ENCODE assay signal across 9 cellular contexts in the genomic region with DNA sequence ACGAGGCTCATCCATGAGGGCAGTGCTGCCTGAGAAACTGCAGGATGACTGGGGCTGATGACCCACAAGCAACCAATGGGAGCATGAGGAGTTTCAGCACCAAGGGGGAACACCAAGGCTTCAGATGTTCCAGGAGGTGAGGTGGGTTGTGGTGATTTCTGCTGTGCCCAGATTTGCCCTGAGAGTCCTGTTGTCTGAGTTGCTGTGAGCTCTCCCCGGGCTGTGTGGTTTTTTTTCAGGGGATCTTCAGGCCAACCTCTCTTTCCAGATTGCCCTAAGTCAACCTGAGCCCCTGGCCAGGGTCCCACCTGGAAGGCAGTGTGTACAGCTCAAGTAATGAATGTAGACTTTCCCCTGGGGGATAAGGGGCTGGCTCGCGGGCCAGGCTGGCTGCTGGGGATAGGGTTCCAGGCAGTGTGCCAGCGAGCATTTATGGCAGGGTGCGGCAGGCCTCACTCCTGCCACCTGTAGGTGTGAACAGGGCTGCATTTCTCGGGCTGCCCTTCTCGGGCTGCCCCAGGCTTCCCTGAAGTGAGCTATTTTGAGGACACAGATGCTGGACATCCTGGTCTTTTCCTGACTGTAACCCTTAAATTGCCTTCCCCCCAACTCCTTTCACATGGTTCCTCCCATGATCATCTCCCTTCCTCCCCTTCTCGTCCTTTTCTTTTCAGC. TPM values are rescaled to one million over a fixed set of nuclear protein-coding genes. Genes with fewer than 3 reads are reported as not detected.
DNase-seq lines count a peak whose midpoint lies in the region; ATAC-seq, FAIRE-seq and TF ChIP-seq lines count a peak whose summit lies in the region.
"Had no signal": no experiment of that assay in that cellular context is flagged by ENCODE, and none has a peak within 500 bp of the region (broad histone marks: within the 10 kb centered on the region; RNA-seq: fewer than 3 reads in every experiment).

No MANE protein-coding gene starts in this region.

- no peaks in the 10 kb centered on the region for H3K36me3 ChIP-seq in keratinocyte (ENCODE audit: control insufficient read depth in 2 of 2, extremely low read depth in 1 of 2, insufficient read depth in 2 of 2, low read length in 2 of 2)

- peak; percentile 73 for ATAC-seq in activated CD4-positive, alpha-beta T cell treated with anti-CD3 and anti-CD28 coated beads for 36 hours
- ATAC-seq in activated T-cell treated with anti-CD3 and anti-CD28 coated beads, Interleukin-2, amount 50 U/mL, for 4 hours = peak; percentile 38 to 62
- no peak for ATAC-seq in HG02763 (IDR thresholded peaks at IDR 0.05; ENCODE audit: unreplicated experiment)

- no peak overlapping the region for H3K4me3 ChIP-seq in keratinocyte (ENCODE audit: control insufficient read depth in 2 of 3, extremely low read depth in 1 of 3, insufficient read depth in 2 of 3, low read depth in 1 of 3, low read length in 3 of 3)

- H3K9ac ChIP-seq in keratinocyte (ENCODE audit: control insufficient read depth, extremely low read depth, insufficient read depth, low read length) = no peak overlapping the region

- no peak overlapping the region for H3K4me2 ChIP-seq in keratinocyte (ENCODE audit: control insufficient read depth, extremely low read depth, insufficient read depth, low read depth, low read length)

- H3K9me3 Mint-ChIP-seq in activated CD4-positive, alpha-beta T cell treated with anti-CD3 and anti-CD28 coated beads for 36 hours (ENCODE audit: low read depth) = no peaks in the 10 kb centered on the region
- H3K9me3 Mint-ChIP-seq in activated T-cell treated with anti-CD3 and anti-CD28 coated beads, Interleukin-2, amount 50 U/mL, for 4 hours = no peaks in the 10 kb centered on the region

- H4K20me1 ChIP-seq in keratinocyte (ENCODE audit: control insufficient read depth, extremely low read depth, insufficient read depth, low read length) = no peaks in the 10 kb centered on the region

- no peaks in the 10 kb centered on the region for H3K36me3 Mint-ChIP-seq in activated CD4-positive, alpha-beta T cell treated with anti-CD3 and anti-CD28 coated beads for 36 hours (ENCODE audit: low read depth)
- H3K36me3 Mint-ChIP-seq in activated T-cell treated with anti-CD3 and anti-CD28 coated beads, Interleukin-2, amount 50 U/mL, for 4 hours (ENCODE audit: insufficient read depth) = no peaks in the 10 kb centered on the region

- DNase-seq in activated CD4-positive, alpha-beta T cell treated with anti-CD3 and anti-CD28 coated beads for 36 hours = peak; percentile 59
- no peak for DNase-seq in activated CD4-positive, alpha-beta T cell treated with anti-CD3 and anti-CD28 coated beads for 4 hours
- DNase-seq in NCI-H1105 treated with DMSO at 0.1 percent for 48 hours (lab: John Stamatoyannopoulos, UW) (peak; percentile 89), keratinocyte (ENCODE audit: low read depth, low spot score) (no peak), midbrain (lab: John Stamatoyannopoulos, UW) (no peak)
- no peak for DNase-seq in activated T-cell treated with anti-CD3 and anti-CD28 coated beads, Interleukin-2, amount 50 U/mL, for 4 hours
- no peak for DNase-seq in activated CD4-positive, CD25-positive, alpha-beta regulatory T cell (lab: John Stamatoyannopoulos, UW)

- no peak overlapping the region for H3K27ac ChIP-seq in keratinocyte (ENCODE audit: control insufficient read depth, insufficient read depth, low read length)

- peaks cover 5% of the 10 kb centered on the region for H3K27me3 Mint-ChIP-seq in activated CD4-positive, alpha-beta T cell treated with anti-CD3 and anti-CD28 coated beads for 36 hours
- H3K27me3 Mint-ChIP-seq in activated T-cell treated with anti-CD3 and anti-CD28 coated beads, Interleukin-2, amount 50 U/mL, for 4 hours (ENCODE audit: low read depth) = peaks cover 19% of the 10 kb centered on the region

- TF ChIP-seq CTCF in keratinocyte (optimal IDR thresholded peaks at IDR 0.05 in 1 of 3, IDR thresholded peaks at IDR 0.05 in 1 of 3, conservative IDR thresholded peaks at IDR 0.05 in 1 of 3; ENCODE audit: extremely low read depth in 1 of 3, insufficient read depth in 2 of 3, low read length in 3 of 3) = peak; percentile 56 to 84 (median 79)

- H3K27ac Mint-ChIP-seq in activated CD4-positive, alpha-beta T cell treated with anti-CD3 and anti-CD28 coated beads for 36 hours = no peak overlapping the region

- dilution Hi-C loops in keratinocyte (cut with MboI; ENCODE audit: extremely low pct_ligation_motif_present, low sequenced_read_pairs) = no loop called here

- peaks cover 5% of the 10 kb centered on the region for H3K27me3 ChIP-seq in keratinocyte (ENCODE audit: control insufficient read depth, extremely low read depth, insufficient read depth, low read length)

- intact Hi-C loops in activated CD4-positive, alpha-beta T cell treated with anti-CD3 and anti-CD28 coated beads for 36 hours (cut with DNase I, micrococcal nuclease) = loop anchor here (1.0 to 5.0 kb wide), 3 partner anchors 48 to 69 kb away; no protein-coding TSS in a partner anchor

- H3K79me2 ChIP-seq in keratinocyte (ENCODE audit: control insufficient read depth, insufficient read depth, low read length) = no peaks in the 10 kb centered on the region

- no peaks in the 10 kb centered on the region for H3K9me1 ChIP-seq in keratinocyte (ENCODE audit: control insufficient read depth, extremely low read depth, insufficient read depth, low read length)

- POLR2A ChIA-PET in activated CD4-positive, alpha-beta T cell treated with anti-CD3 and anti-CD28 coated beads for 36 hours (lab: Charles Lee) = interaction anchor here (0.6 to 1.1 kb wide), 2 partner anchors 33 to 81 kb away, joined by 3 read pairs; no protein-coding TSS in a partner anchor

- CTCF ChIA-PET in activated CD4-positive, alpha-beta T cell treated with anti-CD3 and anti-CD28 coated beads for 36 hours (lab: Charles Lee) = interaction anchor here (0.7 to 2.9 kb wide), 7 partner anchors 16 to 207 kb away, joined by 3 to 36 read pairs (median 3); no protein-coding TSS in a partner anchor

- no peaks in the 10 kb centered on the region for H3K4me1 Mint-ChIP-seq in activated CD4-positive, alpha-beta T cell treated with anti-CD3 and anti-CD28 coated beads for 36 hours
- H3K4me1 Mint-ChIP-seq in activated T-cell treated with anti-CD3 and anti-CD28 coated beads, Interleukin-2, amount 50 U/mL, for 4 hours (ENCODE audit: low read depth) = no peaks in the 10 kb centered on the region

- no peaks in the 10 kb centered on the region for H3K9me3 ChIP-seq in keratinocyte (ENCODE audit: control insufficient read depth, low read depth, low read length)

- peaks cover 4% of the 10 kb centered on the region for H3K4me1 ChIP-seq in keratinocyte (ENCODE audit: control insufficient read depth, extremely low read depth, insufficient read depth, low read length)

- no peak for FAIRE-seq in keratinocyte (lab: Jason Lieb, UNC)
- FAIRE-seq: G401.6 had no signal

- no peak overlapping the region for H2AFZ ChIP-seq in keratinocyte (ENCODE audit: control insufficient read depth, low read length)

- H3K4me3 Mint-ChIP-seq in activated CD4-positive, alpha-beta T cell treated with anti-CD3 and anti-CD28 coated beads for 36 hours = no peak overlapping the region
- H3K4me3 Mint-ChIP-seq in activated T-cell treated with anti-CD3 and anti-CD28 coated beads, Interleukin-2, amount 50 U/mL, for 4 hours = no peak overlapping the region

RNA-seq across cellular contexts. Expression of a gene that starts 9.8 kb away (rescaled TPM):
- not detected for total RNA-seq in activated CD4-positive, alpha-beta T cell treated with anti-CD3 and anti-CD28 coated beads for 36 hours
- not detected for total RNA-seq in activated T-cell treated with anti-CD3 and anti-CD28 coated beads, Interleukin-2, amount 50 U/mL, for 4 hours
- polyA plus RNA-seq in keratinocyte = not detected in 3 replicates
- polyA plus RNA-seq in keratinocyte (2011; ENCODE audit: low read depth) = not detected
- polyA plus RNA-seq in keratinocyte (2011; cell fraction: cytosol; rRNA removed) = not detected in 2 replicates
- not detected in 2 replicates for polyA plus RNA-seq in keratinocyte (2011; cell fraction: nucleus; rRNA removed)
- polyA plus RNA-seq in keratinocyte (2012; ENCODE audit: low replicate concordance) = not detected in 2 replicates
- polyA minus RNA-seq in keratinocyte = not detected in 3 replicates
- not detected for polyA minus RNA-seq in keratinocyte (2011; cell fraction: cytosol; rRNA and poly(A)+ RNA removed)
- polyA minus RNA-seq in keratinocyte (2011; cell fraction: nucleus; rRNA and poly(A)+ RNA removed) = not detected in 2 replicates

RNA-seq across cellular contexts. Expression of a gene that starts 40.7 kb away (rescaled TPM):
- total RNA-seq in activated CD4-positive, alpha-beta T cell treated with anti-CD3 and anti-CD28 coated beads for 36 hours = not detected
- not detected for total RNA-seq in activated T-cell treated with anti-CD3 and anti-CD28 coated beads, Interleukin-2, amount 50 U/mL, for 4 hours
- not detected in 3 replicates for polyA plus RNA-seq in keratinocyte
- polyA plus RNA-seq in keratinocyte (2011; ENCODE audit: low read depth) = not detected
- not detected in 2 replicates for polyA plus RNA-seq in keratinocyte (2011; cell fraction: cytosol; rRNA removed)
- polyA plus RNA-seq in keratinocyte (2011; cell fraction: nucleus; rRNA removed) = not detected in 2 replicates
- not detected in 2 replicates for polyA plus RNA-seq in keratinocyte (2012; ENCODE audit: low replicate concordance)
- not detected in 3 replicates for polyA minus RNA-seq in keratinocyte
- polyA minus RNA-seq in keratinocyte (2011; cell fraction: cytosol; rRNA and poly(A)+ RNA removed) = not detected
- not detected in 2 replicates for polyA minus RNA-seq in keratinocyte (2011; cell fraction: nucleus; rRNA and poly(A)+ RNA removed)

RNA-seq across cellular contexts. Expression of a gene that starts 53.8 kb away (rescaled TPM):
- not detected for total RNA-seq in activated CD4-positive, alpha-beta T cell treated with anti-CD3 and anti-CD28 coated beads for 36 hours
- not detected for total RNA-seq in activated T-cell treated with anti-CD3 and anti-CD28 coated beads, Interleukin-2, amount 50 U/mL, for 4 hours
- polyA plus RNA-seq in keratinocyte = not detected in 3 replicates
- polyA plus RNA-seq in keratinocyte (2011; ENCODE audit: low read depth) = not detected
- not detected in 2 replicates for polyA plus RNA-seq in keratinocyte (2011; cell fraction: cytosol; rRNA removed)
- not detected in 2 replicates for polyA plus RNA-seq in keratinocyte (2011; cell fraction: nucleus; rRNA removed)
- not detected in 2 replicates for polyA plus RNA-seq in keratinocyte (2012; ENCODE audit: low replicate concordance)
- 0.07 TPM in 1 of 3 replicates, not detected in the others for polyA minus RNA-seq in keratinocyte
- polyA minus RNA-seq in keratinocyte (2011; cell fraction: cytosol; rRNA and poly(A)+ RNA removed) = not detected
- not detected in 2 replicates for polyA minus RNA-seq in keratinocyte (2011; cell fraction: nucleus; rRNA and poly(A)+ RNA removed)

Comparison
In these comparisons a context has a peak if more than half of its experiments do, and no peak if none do; other contexts are left out.
1. DNase-seq: peak in activated CD4-positive, alpha-beta T cell treated with anti-CD3 and anti-CD28 coated beads for 36 hours (single experiment) and NCI-H1105 treated with DMSO at 0.1 percent for 48 hours (single experiment); none in activated CD4-positive, alpha-beta T cell treated with anti-CD3 and anti-CD28 coated beads for 4 hours (0 of 2), activated T-cell treated with anti-CD3 and anti-CD28 coated beads, Interleukin-2, amount 50 U/mL, for 4 hours (single experiment), keratinocyte (single experiment), midbrain (single experiment) and activated CD4-positive, CD25-positive, alpha-beta regulatory T cell (0 of 4).